ENCODE assay signal across 13 cellular contexts in genomic region chr12:92493816-92494215, GRCh38.
A peak's percentile ranks its signal among the peaks of the same experiment; 100 is the strongest.
DNase-seq lines count a peak whose midpoint lies in the region; ATAC-seq and TF ChIP-seq lines count a peak whose summit lies in the region.
"Had no signal": no experiment of that assay in that cellular context is flagged by ENCODE, and none has a peak within 500 bp of the region (broad histone marks: within the 10 kb centered on the region; RNA-seq: fewer than 3 reads in every experiment).

No MANE protein-coding gene starts in this region.

- H2AFZ ChIP-seq in osteoblast (ENCODE audit: low read length), result no peak overlapping the region

- no peak for DNase-seq in activated CD4-positive, CD25-positive, alpha-beta regulatory T cell treated with anti-CD3 and anti-CD28 coated beads, Interleukin-2, amount 50 U/mL, for 72 hours
- DNase-seq in osteoblast (ENCODE audit: insufficient read length, low spot score, missing footprints) (peak; percentile 71), WTC11 (ENCODE audit: low spot score) (no peak), heart right ventricle (no peak)
- no peak for DNase-seq in central memory CD4-positive, alpha-beta T cell
- DNase-seq: 8988T, amygdala, GDM1, substantia nigra had no signal

- POLR2A ChIA-PET in WTC11 (lab: Charles Lee), result no interaction called here

- peaks cover 9% of the 10 kb centered on the region; the same call in 1 of the 2 replicates for H3K4me1 Mint-ChIP-seq in WTC11

- no peak overlapping the region for H3K4me3 ChIP-seq in osteoblast (ENCODE audit: insufficient read depth, low read length)
- no peak overlapping the region for H3K4me3 ChIP-seq in heart right ventricle
- H3K4me3 ChIP-seq: skin epidermis had no signal

- intact Hi-C loops in heart right ventricle (cut with DNase I), result no loop called here

- H3K36me3 Mint-ChIP-seq in WTC11, result 0 out of 2 replicates have a peak, but pooled peaks cover 3% of the 10 kb centered on the region

- peak; percentile 49 to 60 for ATAC-seq in activated CD4-positive, CD25-positive, alpha-beta regulatory T cell treated with anti-CD3 and anti-CD28 coated beads, Interleukin-2, amount 50 U/mL, for 24 hours
- ATAC-seq in HG02571 (IDR thresholded peaks at IDR 0.05; ENCODE audit: unreplicated experiment) (peak; percentile 69), HG03521 (IDR thresholded peaks at IDR 0.05; ENCODE audit: unreplicated experiment) (peak; percentile 58), WTC11 (no peak), heart right ventricle (no peak)

- no peaks in the 10 kb centered on the region for H4K20me1 ChIP-seq in osteoblast (ENCODE audit: insufficient read depth, low read length)

- H3K27ac ChIP-seq in osteoblast (ENCODE audit: low read depth, low read length) (no peak overlapping the region), heart right ventricle (no peak overlapping the region)

- CTCF ChIA-PET in WTC11 (lab: Charles Lee), result no interaction called here

- H3K36me3 ChIP-seq in osteoblast (ENCODE audit: insufficient read depth, low read length) (no peaks in the 10 kb centered on the region), heart right ventricle (no peaks in the 10 kb centered on the region)

- TF ChIP-seq CTCF in osteoblast (IDR thresholded peaks at IDR 0.05; ENCODE audit: extremely low read depth, low read depth, low read length) (no peak), WTC11 (IDR thresholded peaks at IDR 0.05) (no peak), heart right ventricle (IDR thresholded peaks at IDR 0.05) (no peak)

- H3K27me3 ChIP-seq in osteoblast (ENCODE audit: insufficient read depth, low read length) (no peaks in the 10 kb centered on the region), heart right ventricle (no peaks in the 10 kb centered on the region)

- no peaks in the 10 kb centered on the region for H3K79me2 ChIP-seq in osteoblast (ENCODE audit: insufficient read depth, low read length)

- H3K4me2 ChIP-seq in osteoblast (ENCODE audit: insufficient read depth, low read length), result no peak overlapping the region

- peaks cover 20% of the 10 kb centered on the region for H3K9me3 Mint-ChIP-seq in WTC11

- H3K9me3 ChIP-seq in osteoblast (ENCODE audit: low read depth, low read length) (no peaks in the 10 kb centered on the region), heart right ventricle (peaks cover 0 to 7% (median 0%) of the 10 kb centered on the region in 11 donors)

- H3K27me3 Mint-ChIP-seq in WTC11 (ENCODE audit: low read depth), result no peaks in the 10 kb centered on the region

- no peak overlapping the region for H3K4me3 Mint-ChIP-seq in WTC11

- no peak overlapping the region for H3K27ac Mint-ChIP-seq in WTC11

- H3K4me1 ChIP-seq in osteoblast (ENCODE audit: insufficient read depth, low read length) (no peaks in the 10 kb centered on the region), heart right ventricle (peaks cover 0 to 27% (median 0%) of the 10 kb centered on the region in 9 donors)

TF ChIP-seq in WTC11, 78 proteins besides CTCF, POLR2A, EP300 and RAD21 (continues in another document):
- no peak for TF ChIP-seq NR1H2 (CRISPR knock-in tag; IDR thresholded peaks at IDR 0.05)
- TF ChIP-seq E2F5 (CRISPR knock-in tag; IDR thresholded peaks at IDR 0.05), result no peak
- no peak for TF ChIP-seq ARID4B (CRISPR knock-in tag; IDR thresholded peaks at IDR 0.05; ENCODE audit: borderline replicate concordance)
- no peak for TF ChIP-seq TCF7 (CRISPR knock-in tag; IDR thresholded peaks at IDR 0.05; ENCODE audit: low read depth)
- TF ChIP-seq AR (CRISPR knock-in tag; IDR thresholded peaks at IDR 0.05), result no peak
- no peak for TF ChIP-seq ZNF416 (CRISPR knock-in tag; IDR thresholded peaks at IDR 0.05)
- TF ChIP-seq MAX (CRISPR knock-in tag; IDR thresholded peaks at IDR 0.05), result no peak
- TF ChIP-seq ERG (CRISPR knock-in tag; IDR thresholded peaks at IDR 0.05), result no peak
- TF ChIP-seq ZNF423 (CRISPR knock-in tag; IDR thresholded peaks at IDR 0.05), result no peak
- no peak for TF ChIP-seq PREB (CRISPR knock-in tag; IDR thresholded peaks at IDR 0.05; ENCODE audit: borderline replicate concordance)

Comparison
In these comparisons a context has a peak if more than half of its experiments do, and no peak if none do; other contexts are left out.
1. ATAC-seq: peak in activated CD4-positive, CD25-positive, alpha-beta regulatory T cell treated with anti-CD3 and anti-CD28 coated beads, Interleukin-2, amount 50 U/mL, for 24 hours (2 of 2), HG02571 (single experiment) and HG03521 (single experiment); none in WTC11 (single experiment) and heart right ventricle (0 of 8).